ENCODE assay signal across 11 cellular contexts in genomic region chr6:137819740-137820139, GRCh38. TPM values are rescaled to one million over a fixed set of nuclear protein-coding genes. Genes with fewer than 3 reads are reported as not detected.
DNase-seq lines count a peak whose midpoint lies in the region; ATAC-seq and TF ChIP-seq lines count a peak whose summit lies in the region.
"Had no signal": no experiment of that assay in that cellular context is flagged by ENCODE, and none has a peak within 500 bp of the region (broad histone marks: within the 10 kb centered on the region; RNA-seq: fewer than 3 reads in every experiment).

No MANE protein-coding gene starts in this region.

- intact Hi-C loops in activated naive CD4-positive, alpha-beta T cell treated with anti-CD3 and anti-CD28 coated beads for 36 hours (cut with micrococcal nuclease): loop anchor here (1.0 to 10.0 kb wide), 5 partner anchors 8 to 1325 kb away; no protein-coding TSS in a partner anchor

- no peaks in the 10 kb centered on the region for H3K27me3 Mint-ChIP-seq in activated naive CD4-positive, alpha-beta T cell treated with anti-CD3 and anti-CD28 coated beads for 36 hours (ENCODE audit: low read depth)

- DNase-seq in activated naive CD4-positive, alpha-beta T cell treated with anti-CD3 and anti-CD28 coated beads for 36 hours: peak; percentile 63
- no peak for DNase-seq in activated naive CD4-positive, alpha-beta T cell (lab: John Stamatoyannopoulos, UW)
- peak; percentile 73 for DNase-seq in central memory CD4-positive, alpha-beta T cell
- no peak for DNase-seq in hepatic stellate cell (ENCODE audit: low spot score)
- no peak for DNase-seq in MG63
- DNase-seq: NCI-H2029 treated with DMSO at 0.1 percent for 48 hours, OCI-M1 had no signal

- CTCF ChIA-PET in activated naive CD4-positive, alpha-beta T cell treated with anti-CD3 and anti-CD28 coated beads for 36 hours (lab: Charles Lee): no interaction called here

- H3K79me2 ChIP-seq in Loucy (ENCODE audit: insufficient read depth, low read length): no peaks in the 10 kb centered on the region

- no peaks in the 10 kb centered on the region for H3K9me3 Mint-ChIP-seq in activated naive CD4-positive, alpha-beta T cell treated with anti-CD3 and anti-CD28 coated beads for 36 hours

- no peak for TF ChIP-seq CTCF in Loucy (conservative IDR thresholded peaks at IDR 0.05; ENCODE audit: low read length)

- ATAC-seq in GM21825 (IDR thresholded peaks at IDR 0.05; ENCODE audit: unreplicated experiment): no peak

- peaks cover 81% of the 10 kb centered on the region for H3K4me1 Mint-ChIP-seq in activated naive CD4-positive, alpha-beta T cell treated with anti-CD3 and anti-CD28 coated beads for 36 hours (ENCODE audit: low read depth)

- H3K4me3 ChIP-seq in Loucy (ENCODE audit: low read length, poor library complexity, severe bottlenecking) (peak overlapping the region; percentile 46), thymus (ENCODE audit: low read length) (no peak overlapping the region), MG63 (no peak overlapping the region)
- H3K4me3 ChIP-seq: ascending aorta had no signal

- H3K9me3 ChIP-seq in Loucy (ENCODE audit: insufficient read depth, low read depth, low read length) (no peaks in the 10 kb centered on the region), thymus (ENCODE audit: control insufficient read depth) (no peaks in the 10 kb centered on the region), MG63 (no peaks in the 10 kb centered on the region)
- H3K9me3 ChIP-seq: ascending aorta had no signal

- H3K4me1 ChIP-seq in Loucy (ENCODE audit: insufficient read depth, low read length, poor library complexity, severe bottlenecking): peaks cover 82% of the 10 kb centered on the region
- peaks cover 22% of the 10 kb centered on the region for H3K4me1 ChIP-seq in thymus (ENCODE audit: control insufficient read depth, insufficient read depth, low read length)
- H3K4me1 ChIP-seq: ascending aorta had no signal

- H3K4me2 ChIP-seq in Loucy (ENCODE audit: low read depth, low read length, poor library complexity, severe bottlenecking): peak overlapping the region; percentile 68

- H3K9me2 ChIP-seq in Loucy (replicated peaks; ENCODE audit: low read depth, low read length): no peaks in the 10 kb centered on the region

- peaks cover 11% of the 10 kb centered on the region for H3F3A ChIP-seq in Loucy (ENCODE audit: low read depth)

- H2AFZ ChIP-seq in Loucy (ENCODE audit: low read length): peak overlapping the region; percentile 15; the same call in 1 of the 2 replicates

- no peaks in the 10 kb centered on the region for H4K20me1 ChIP-seq in Loucy (ENCODE audit: insufficient read depth, low read length, poor library complexity, severe bottlenecking)

- H3K36me3 Mint-ChIP-seq in activated naive CD4-positive, alpha-beta T cell treated with anti-CD3 and anti-CD28 coated beads for 36 hours (ENCODE audit: low read depth): peaks cover 2% of the 10 kb centered on the region

- peak overlapping the region; percentile 77 for H3K27ac ChIP-seq in thymus (ENCODE audit: low read depth)
- H3K27ac ChIP-seq: ascending aorta had no signal

- H3K27ac Mint-ChIP-seq in activated naive CD4-positive, alpha-beta T cell treated with anti-CD3 and anti-CD28 coated beads for 36 hours: peak overlapping the region; percentile 72

- no peak overlapping the region for H3K4me3 Mint-ChIP-seq in activated naive CD4-positive, alpha-beta T cell treated with anti-CD3 and anti-CD28 coated beads for 36 hours

- 7% methylated on average over 2 of the region's 2 CpGs for WGBS in thymus

- H3K36me3 ChIP-seq in Loucy (ENCODE audit: insufficient read depth, low read length) (no peaks in the 10 kb centered on the region), thymus (ENCODE audit: control insufficient read depth, insufficient read depth) (no peaks in the 10 kb centered on the region), MG63 (no peaks in the 10 kb centered on the region)
- H3K36me3 ChIP-seq: ascending aorta had no signal

- H3K27me3 ChIP-seq in Loucy (ENCODE audit: insufficient read depth, low read length, poor library complexity, severe bottlenecking) (no peaks in the 10 kb centered on the region), thymus (ENCODE audit: control insufficient read depth, insufficient read depth) (no peaks in the 10 kb centered on the region), MG63 (no peaks in the 10 kb centered on the region)
- H3K27me3 ChIP-seq: ascending aorta had no signal

- H3K9ac ChIP-seq in Loucy (ENCODE audit: low read depth, low read length, poor library complexity, severe bottlenecking): peak overlapping the region; percentile 68

RNA-seq across cellular contexts. Expression of gene TNFAIP3, which starts 47.3 kb away (rescaled TPM):
- total RNA-seq in activated naive CD4-positive, alpha-beta T cell treated with anti-CD3 and anti-CD28 coated beads for 36 hours: 100 to 1,000 TPM; 289 to 294 TPM
- polyA plus RNA-seq in thymus: 85.8 TPM
- 0.79 and 2.4 TPM in 2 replicates for total RNA-seq in MG63 (2014; rRNA removed; shearing (Covaris generic); ENCODE audit: low replicate concordance)

Comparison
In these comparisons a context has a peak if more than half of its experiments do, and no peak if none do; other contexts are left out.
1. DNase-seq: peak in activated naive CD4-positive, alpha-beta T cell treated with anti-CD3 and anti-CD28 coated beads for 36 hours (single experiment) and central memory CD4-positive, alpha-beta T cell (single experiment); none in activated naive CD4-positive, alpha-beta T cell (0 of 4), hepatic stellate cell (single experiment) and MG63 (single experiment).
2. RNA of gene TNFAIP3, which starts 47.3 kb away (total RNA-seq): 289 to 294 TPM in activated naive CD4-positive, alpha-beta T cell treated with anti-CD3 and anti-CD28 coated beads for 36 hours; 0.79 to 2.4 TPM in MG63; every median in the first group is over 10 times any median in the second.